ENCODE assay signal across 23 cellular contexts in genomic region chr19:40141546-40141945, GRCh38.
"Had no signal": no experiment of that assay in that cellular context is flagged by ENCODE, and none has a peak within 500 bp of the region (broad histone marks: within the 10 kb centered on the region; RNA-seq: fewer than 3 reads in every experiment).

No MANE protein-coding gene starts in this region.

- H3K4me1 Mint-ChIP-seq: mesothelial cell of epicardium, neural progenitor cell had no signal

- H3K36me3 Mint-ChIP-seq: activated naive CD8-positive, alpha-beta T cell; mesothelial cell of epicardium; naive thymus-derived CD8-positive, alpha-beta T cell; neural progenitor cell had no signal

- H3K9me3 Mint-ChIP-seq: activated T-cell treated with anti-CD3 and anti-CD28 coated beads, Interleukin-2, amount 50 U/mL, for 4 hours; activated T-helper 2 cell treated with anti-CD3 and anti-CD28 coated beads, Interferon-gamma antibody, Interleukin-2, Interleukin-4, amounts not matched to agents 10 μg/mL and 5 μg/mL and 100 μg/mL, durations not matched to agents 14 hours and 24 hours and 36 hours; central memory CD8-positive, alpha-beta T cell; effector memory CD8-positive, alpha-beta T cell; mesothelial cell of epicardium; naive thymus-derived CD8-positive, alpha-beta T cell; neural progenitor cell had no signal

- H3K27ac ChIP-seq: lower lobe of right lung, neural progenitor cell, upper lobe of right lung had no signal

- H3K27ac Mint-ChIP-seq: activated naive CD8-positive, alpha-beta T cell; activated T-helper 2 cell treated with anti-CD3 and anti-CD28 coated beads, Interferon-gamma antibody, Interleukin-2, Interleukin-4, amounts not matched to agents 10 μg/mL and 5 μg/mL and 100 μg/mL, durations not matched to agents 14 hours and 24 hours and 36 hours; mesothelial cell of epicardium; neural progenitor cell; progenitor cell of endocrine pancreas; T-helper 17 cell had no signal

- H3K4me3 Mint-ChIP-seq: activated naive CD8-positive, alpha-beta T cell; activated T-cell treated with anti-CD3 and anti-CD28 coated beads, Interleukin-2, amount 50 U/mL, for 4 hours; central memory CD8-positive, alpha-beta T cell; mesothelial cell of epicardium; naive thymus-derived CD8-positive, alpha-beta T cell; neural progenitor cell; T-helper 17 cell had no signal

- H3K4me3 ChIP-seq: lower lobe of right lung, neural progenitor cell, spleen, upper lobe of right lung had no signal

- DNase-seq: activated CD4-positive, alpha-beta T cell treated with anti-CD3 and anti-CD28 coated beads for 4 hours; activated CD4-positive, alpha-beta T cell treated with anti-CD3 and anti-CD28 coated beads, Interleukin-2, amount 50 U/mL, for 48 hours; activated CD4-positive, CD25-positive, alpha-beta regulatory T cell; activated CD8-positive, alpha-beta memory T cell treated with anti-CD3 and anti-CD28 coated beads, Interleukin-2, amount 50 U/mL, for 48 hours; activated naive CD4-positive, alpha-beta T cell; activated T-cell treated with anti-CD3 and anti-CD28 coated beads, Interleukin-2, amount 50 U/mL, for 4 hours; effector memory CD8-positive, alpha-beta T cell; foreskin fibroblast; kidney; lower lobe of right lung; naive thymus-derived CD8-positive, alpha-beta T cell; retina; spleen; stimulated activated CD4-positive, alpha-beta T cell treated with anti-CD3 and anti-CD28 coated beads, Interleukin-4, amount 100 ng/mL, for 1 hour; stimulated activated naive CD4-positive, alpha-beta T cell; T-helper 17 cell; upper lobe of right lung had no signal

- H3K9me3 ChIP-seq: lower lobe of right lung, spleen, upper lobe of right lung had no signal

- H3K36me3 ChIP-seq: lower lobe of right lung, neural progenitor cell, spleen, upper lobe of right lung had no signal

- H3K27me3 Mint-ChIP-seq: activated naive CD8-positive, alpha-beta T cell had no signal

- H3K4me1 ChIP-seq: lower lobe of right lung, neural progenitor cell, upper lobe of right lung had no signal
